ENCODE assay signal across 18 cellular contexts in genomic region chr4:48642421-48643144, GRCh38.
A peak's percentile ranks its signal among the peaks of the same experiment; 100 is the strongest.
DNase-seq lines count a peak whose midpoint lies in the region; ATAC-seq and TF ChIP-seq lines count a peak whose summit lies in the region.
"Had no signal": no experiment of that assay in that cellular context is flagged by ENCODE, and none has a peak within 500 bp of the region (broad histone marks: within the 10 kb centered on the region; RNA-seq: fewer than 3 reads in every experiment).

No MANE protein-coding gene starts in this region.

- H3K27me3 ChIP-seq in adipocyte (replicated peaks; ENCODE audit: control insufficient read depth, insufficient read depth, low read length) (no peaks in the 10 kb centered on the region), osteoblast (ENCODE audit: insufficient read depth, low read length) (no peaks in the 10 kb centered on the region)
- H3K27me3 ChIP-seq: SJCRH30, stomach had no signal

- no peaks in the 10 kb centered on the region for H3K27me3 Mint-ChIP-seq in naive thymus-derived CD8-positive, alpha-beta T cell
- no peaks in the 10 kb centered on the region for H3K27me3 Mint-ChIP-seq in activated T-cell treated with anti-CD3 and anti-CD28 coated beads, Interleukin-2, amount 50 U/mL, for 24 hours
- H3K27me3 Mint-ChIP-seq: activated CD4-positive, alpha-beta T cell treated with anti-CD3 and anti-CD28 coated beads for 36 hours; naive B cell had no signal

- H3K27ac ChIP-seq in osteoblast (ENCODE audit: low read depth, low read length): no peak overlapping the region
- H3K27ac ChIP-seq: SJCRH30, stomach had no signal

- peak overlapping the region; percentile 1 for H3K4me2 ChIP-seq in osteoblast (ENCODE audit: insufficient read depth, low read length)

- H3K36me3 ChIP-seq in adipocyte (ENCODE audit: control insufficient read depth, insufficient read depth, low read length, severe bottlenecking) (no peaks in the 10 kb centered on the region), osteoblast (ENCODE audit: insufficient read depth, low read length) (no peaks in the 10 kb centered on the region)
- H3K36me3 ChIP-seq: stomach had no signal

- DNase-seq in GM04503 (ENCODE audit: low read depth) (peak; percentile 67), adipocyte (ENCODE audit: low read depth) (peak; percentile 51), fibroblast of gingiva (ENCODE audit: low read depth) (peak; percentile 46), osteoblast (ENCODE audit: insufficient read length, low spot score, missing footprints) (no peak), hepatic stellate cell (ENCODE audit: low spot score) (no peak)
- DNase-seq in naive thymus-derived CD8-positive, alpha-beta T cell: no peak
- DNase-seq in activated T-cell treated with anti-CD3 and anti-CD28 coated beads, Interleukin-2, amount 50 U/mL, for 24 hours: no peak
- DNase-seq: activated CD4-positive, alpha-beta T cell treated with anti-CD3 and anti-CD28 coated beads for 36 hours; activated CD8-positive, alpha-beta memory T cell treated with anti-CD3 and anti-CD28 coated beads, Interleukin-2, amount 50 U/mL, for 48 hours; activated naive CD4-positive, alpha-beta T cell treated with anti-CD3 and anti-CD28 coated beads for 36 hours; DMS79 treated with DMSO at 0.1 percent for 48 hours; Kasumi-1; left cardiac atrium; naive B cell; stomach; T-helper 9 cell had no signal

- peaks cover 5% of the 10 kb centered on the region for H4K20me1 ChIP-seq in osteoblast (ENCODE audit: insufficient read depth, low read length)

- TF ChIP-seq CTCF in osteoblast (IDR thresholded peaks at IDR 0.05; ENCODE audit: extremely low read depth, low read depth, low read length): no peak

- H3K9me3 ChIP-seq in adipocyte (ENCODE audit: control insufficient read depth, low read length): no peaks in the 10 kb centered on the region
- no peaks in the 10 kb centered on the region for H3K9me3 ChIP-seq in osteoblast (ENCODE audit: low read depth, low read length)
- H3K9me3 ChIP-seq: SJCRH30, stomach had no signal

- H3K4me3 Mint-ChIP-seq in naive thymus-derived CD8-positive, alpha-beta T cell: no peak overlapping the region
- no peak overlapping the region for H3K4me3 Mint-ChIP-seq in activated T-cell treated with anti-CD3 and anti-CD28 coated beads, Interleukin-2, amount 50 U/mL, for 24 hours
- H3K4me3 Mint-ChIP-seq: activated CD4-positive, alpha-beta T cell treated with anti-CD3 and anti-CD28 coated beads for 36 hours; activated naive CD4-positive, alpha-beta T cell treated with anti-CD3 and anti-CD28 coated beads for 36 hours; naive B cell had no signal

- H3K27ac Mint-ChIP-seq in naive thymus-derived CD8-positive, alpha-beta T cell: peak overlapping the region in 4 of 10 donors; percentile 5 to 63 (median 21)
- H3K27ac Mint-ChIP-seq in activated T-cell treated with anti-CD3 and anti-CD28 coated beads, Interleukin-2, amount 50 U/mL, for 24 hours: no peak overlapping the region
- H3K27ac Mint-ChIP-seq: activated CD4-positive, alpha-beta T cell treated with anti-CD3 and anti-CD28 coated beads for 36 hours; activated naive CD4-positive, alpha-beta T cell treated with anti-CD3 and anti-CD28 coated beads for 36 hours had no signal

- H3K4me3 ChIP-seq in adipocyte (ENCODE audit: low read length) (peak overlapping the region; percentile 29), osteoblast (ENCODE audit: insufficient read depth, low read length) (no peak overlapping the region)
- H3K4me3 ChIP-seq: SJCRH30, stomach had no signal

- no peak overlapping the region for H3K9ac ChIP-seq in adipocyte (ENCODE audit: low read length)

- peaks cover 28% of the 10 kb centered on the region for H3K79me2 ChIP-seq in osteoblast (ENCODE audit: insufficient read depth, low read length)

- POLR2A ChIA-PET in naive thymus-derived CD8-positive, alpha-beta T cell (lab: Charles Lee): no interaction called here

- H2AFZ ChIP-seq in osteoblast (ENCODE audit: low read length): no peak overlapping the region

- H3K4me1 Mint-ChIP-seq in naive thymus-derived CD8-positive, alpha-beta T cell: peaks cover 25 to 61% (median 52%) of the 10 kb centered on the region in 4 donors
- H3K4me1 Mint-ChIP-seq in activated T-cell treated with anti-CD3 and anti-CD28 coated beads, Interleukin-2, amount 50 U/mL, for 24 hours (ENCODE audit: low read depth): peaks cover 49% of the 10 kb centered on the region

- ATAC-seq in HG03095 (IDR thresholded peaks at IDR 0.05; ENCODE audit: unreplicated experiment): no peak
- no peak for ATAC-seq in naive thymus-derived CD8-positive, alpha-beta T cell
- ATAC-seq: activated CD4-positive, alpha-beta T cell treated with anti-CD3 and anti-CD28 coated beads for 36 hours; left cardiac atrium had no signal

- H3K9me3 Mint-ChIP-seq in naive thymus-derived CD8-positive, alpha-beta T cell: peaks cover 0 to 2% (median 0%) of the 10 kb centered on the region in 9 donors
- peaks cover 2% of the 10 kb centered on the region for H3K9me3 Mint-ChIP-seq in activated T-cell treated with anti-CD3 and anti-CD28 coated beads, Interleukin-2, amount 50 U/mL, for 24 hours

- H3K36me3 Mint-ChIP-seq in naive thymus-derived CD8-positive, alpha-beta T cell: peaks cover 0 to 17% (median 6%) of the 10 kb centered on the region in 3 donors
- peaks cover 11% of the 10 kb centered on the region for H3K36me3 Mint-ChIP-seq in activated T-cell treated with anti-CD3 and anti-CD28 coated beads, Interleukin-2, amount 50 U/mL, for 24 hours (ENCODE audit: low read depth)

- H3K4me1 ChIP-seq in adipocyte (ENCODE audit: control insufficient read depth, insufficient read depth, low read length) (peaks cover 12% of the 10 kb centered on the region), osteoblast (ENCODE audit: insufficient read depth, low read length) (no peaks in the 10 kb centered on the region)

Comparison
In these comparisons a context has a peak if more than half of its experiments do, and no peak if none do; other contexts are left out.
1. DNase-seq: peak in GM04503 (single experiment), adipocyte (single experiment) and fibroblast of gingiva (single experiment); none in osteoblast (single experiment), naive thymus-derived CD8-positive, alpha-beta T cell (0 of 10), activated T-cell treated with anti-CD3 and anti-CD28 coated beads, Interleukin-2, amount 50 U/mL, for 24 hours (single experiment) and hepatic stellate cell (single experiment).